Comparison of ENCODE assay signal across 1 cellular context in the genomic region with DNA sequence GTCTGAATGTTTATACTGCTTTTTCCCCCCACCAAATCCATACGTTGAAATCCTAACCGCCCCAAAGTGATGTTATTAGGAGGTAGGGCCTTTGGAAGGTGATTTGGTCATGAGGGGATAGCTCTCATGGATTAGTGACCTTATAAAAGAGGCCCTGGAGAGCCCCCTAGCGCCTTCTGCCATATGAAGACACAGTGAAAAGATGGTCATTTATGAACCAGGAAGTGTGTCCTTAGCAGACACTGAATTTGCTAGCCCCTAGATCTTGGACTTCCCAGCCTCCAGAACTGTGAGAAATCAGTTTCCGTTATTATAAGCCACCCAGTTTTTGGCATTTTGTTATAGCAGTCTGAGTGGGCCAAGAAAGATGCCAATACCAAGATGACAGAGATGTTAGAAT.
TF ChIP-seq lines count a peak whose summit lies in the region.

No MANE protein-coding gene starts in this region.

TF ChIP-seq in liver, 16 proteins besides CTCF, POLR2A, EP300 and RAD21 (continued from another document):
- no peak for TF ChIP-seq FOXA2 (IDR thresholded peaks at IDR 0.05)
- TF ChIP-seq JUND (IDR thresholded peaks at IDR 0.05) = no peak
- no peak for TF ChIP-seq REST (IDR thresholded peaks at IDR 0.05)
- no peak for TF ChIP-seq SP1 (IDR thresholded peaks at IDR 0.05)
- TF ChIP-seq HNF4A (conservative IDR thresholded peaks at IDR 0.05) = no peak
- TF ChIP-seq FOXA1 (IDR thresholded peaks at IDR 0.05) = no peak
- TF ChIP-seq NR2F2 (IDR thresholded peaks at IDR 0.05) = no peak
- no peak for TF ChIP-seq GABPA (IDR thresholded peaks at IDR 0.05 in 1 of 2, conservative IDR thresholded peaks at IDR 0.05 in 1 of 2)
